Comparison of ENCODE assay signal across 31 cellular contexts in genomic region chr16:56833243-56833970, GRCh38. TPM values are rescaled to one million over a fixed set of nuclear protein-coding genes. Genes with fewer than 3 reads are reported as not detected.
A peak's percentile ranks its signal among the peaks of the same experiment; 100 is the strongest.
DNase-seq lines count a peak whose midpoint lies in the region; ATAC-seq, FAIRE-seq and TF ChIP-seq lines count a peak whose summit lies in the region.
"Had no signal": no experiment of that assay in that cellular context is flagged by ENCODE, and none has a peak within 500 bp of the region (broad histone marks: within the 10 kb centered on the region; RNA-seq: fewer than 3 reads in every experiment).

No MANE protein-coding gene starts in this region.

- H3K9me3 ChIP-seq in keratinocyte (ENCODE audit: control insufficient read depth, low read depth, low read length) = no peaks in the 10 kb centered on the region
- no peaks in the 10 kb centered on the region for H3K9me3 ChIP-seq in hepatocyte (ENCODE audit: low read depth)
- H3K9me3 ChIP-seq: A549, esophagus squamous epithelium, ovary, thoracic aorta, vagina had no signal

- TF ChIP-seq CTCF in WTC11 (IDR thresholded peaks at IDR 0.05) (no peak), keratinocyte (optimal IDR thresholded peaks at IDR 0.05 in 1 of 3, IDR thresholded peaks at IDR 0.05 in 1 of 3, conservative IDR thresholded peaks at IDR 0.05 in 1 of 3; ENCODE audit: extremely low read depth in 1 of 3, insufficient read depth in 2 of 3, low read length in 3 of 3) (no peak), hepatocyte (IDR thresholded peaks at IDR 0.05; ENCODE audit: poor library complexity) (no peak)

- H3K4me3 ChIP-seq in keratinocyte (ENCODE audit: control insufficient read depth in 2 of 3, extremely low read depth in 1 of 3, insufficient read depth in 2 of 3, low read depth in 1 of 3, low read length in 3 of 3) = no peak overlapping the region
- no peak overlapping the region for H3K4me3 ChIP-seq in hepatocyte
- H3K4me3 ChIP-seq: A549, esophagus squamous epithelium, K562, ovary, SK-N-MC, smooth muscle cell, thoracic aorta, vagina had no signal

- intact Hi-C loops in activated CD4-positive, alpha-beta memory T cell treated with anti-CD3 and anti-CD28 coated beads for 36 hours (cut with micrococcal nuclease) = no loop called here

- no peak overlapping the region for H3K9ac ChIP-seq in keratinocyte (ENCODE audit: control insufficient read depth, extremely low read depth, insufficient read depth, low read length)

- peaks cover 35 to 55% of the 10 kb centered on the region in 2 experiments for H3K36me3 ChIP-seq in keratinocyte (ENCODE audit: control insufficient read depth in 2 of 2, extremely low read depth in 1 of 2, insufficient read depth in 2 of 2, low read length in 2 of 2)
- no peaks in the 10 kb centered on the region for H3K36me3 ChIP-seq in hepatocyte (replicated peaks; ENCODE audit: insufficient read depth, low read depth)
- H3K36me3 ChIP-seq: ovary had no signal

- ATAC-seq in WTC11 (no peak), HG02759 (IDR thresholded peaks at IDR 0.05; ENCODE audit: unreplicated experiment) (no peak)
- ATAC-seq: A549; K562; stimulated activated naive B cell treated with anti-CD40 and anti-IgM and Interleukin-4, amounts not matched to agents 10 μg/mL and 1 μg/mL and 100 μg/mL, for 72 hours had no signal

- H3K27me3 Mint-ChIP-seq in activated CD4-positive, alpha-beta memory T cell treated with anti-CD3 and anti-CD28 coated beads for 36 hours = no peaks in the 10 kb centered on the region
- no peaks in the 10 kb centered on the region for H3K27me3 Mint-ChIP-seq in activated CD4-positive, alpha-beta memory T cell treated with anti-CD3 and anti-CD28 coated beads, Interleukin-2, amount 10 ng/mL, durations not matched to agents 7 days and 5 days
- no peaks in the 10 kb centered on the region for H3K27me3 Mint-ChIP-seq in WTC11 (ENCODE audit: low read depth)
- H3K27me3 Mint-ChIP-seq: brain; natural killer cell treated with Interleukin-12 subunit alpha and Interleukin-12 subunit beta and Interleukin-15 and Interleukin-18, amount 100 ng/mL, for 72 hours; stimulated activated naive B cell treated with anti-CD40 and anti-IgM and Interleukin-4, amounts not matched to agents 10 μg/mL and 1 μg/mL and 100 μg/mL, for 72 hours had no signal

- H3K4me2 ChIP-seq in keratinocyte (ENCODE audit: control insufficient read depth, extremely low read depth, insufficient read depth, low read depth, low read length) = peak overlapping the region; percentile 17
- H3K4me2 ChIP-seq in hepatocyte = no peak overlapping the region
- H3K4me2 ChIP-seq: A549, smooth muscle cell had no signal

- H3K4me1 Mint-ChIP-seq in activated CD4-positive, alpha-beta memory T cell treated with anti-CD3 and anti-CD28 coated beads for 36 hours (ENCODE audit: low read depth) = peaks cover 15% of the 10 kb centered on the region
- peaks cover 7% of the 10 kb centered on the region for H3K4me1 Mint-ChIP-seq in activated CD4-positive, alpha-beta memory T cell treated with anti-CD3 and anti-CD28 coated beads, Interleukin-2, amount 10 ng/mL, durations not matched to agents 7 days and 5 days
- no peaks in the 10 kb centered on the region for H3K4me1 Mint-ChIP-seq in WTC11
- H3K4me1 Mint-ChIP-seq: stimulated activated naive B cell treated with anti-CD40 and anti-IgM and Interleukin-4, amounts not matched to agents 10 μg/mL and 1 μg/mL and 100 μg/mL, for 72 hours had no signal

- POLR2A ChIA-PET in activated CD4-positive, alpha-beta memory T cell treated with anti-CD3 and anti-CD28 coated beads for 36 hours (lab: Charles Lee) = interaction anchor here (1.3 kb wide), 1 partner anchor 209 kb away, joined by 3 read pairs; no protein-coding TSS in a partner anchor
- POLR2A ChIA-PET in activated CD4-positive, alpha-beta memory T cell treated with anti-CD3 and anti-CD28 coated beads, Interleukin-2, amount 10 ng/mL, durations not matched to agents 7 days and 5 days (lab: Charles Lee) = no interaction called here
- POLR2A ChIA-PET in WTC11 (lab: Charles Lee) = no interaction called here

- H3K9me1 ChIP-seq in keratinocyte (ENCODE audit: control insufficient read depth, extremely low read depth, insufficient read depth, low read length) = no peaks in the 10 kb centered on the region

- 94% methylated on average over 9 of the region's 9 CpGs for WGBS in hepatocyte (ENCODE audit: low lambda C conversion rate, missing lambda C conversion rate)

- H3K27ac ChIP-seq in keratinocyte (ENCODE audit: control insufficient read depth, insufficient read depth, low read length) = peak overlapping the region; percentile 15
- H3K27ac ChIP-seq in hepatocyte = no peak overlapping the region
- H3K27ac ChIP-seq: A549, esophagus squamous epithelium, ovary, SK-N-MC, thoracic aorta, vagina had no signal

- H3K9me3 Mint-ChIP-seq in activated CD4-positive, alpha-beta memory T cell treated with anti-CD3 and anti-CD28 coated beads for 36 hours = no peaks in the 10 kb centered on the region
- H3K9me3 Mint-ChIP-seq in activated CD4-positive, alpha-beta memory T cell treated with anti-CD3 and anti-CD28 coated beads, Interleukin-2, amount 10 ng/mL, durations not matched to agents 7 days and 5 days = no peaks in the 10 kb centered on the region
- no peaks in the 10 kb centered on the region for H3K9me3 Mint-ChIP-seq in WTC11
- H3K9me3 Mint-ChIP-seq: activated T-cell treated with anti-CD3 and anti-CD28 coated beads, Interleukin-2, amount 50 U/mL, for 4 hours; brain; natural killer cell treated with Interleukin-12 subunit alpha and Interleukin-12 subunit beta and Interleukin-15 and Interleukin-18, amount 100 ng/mL, for 72 hours; stimulated activated naive B cell treated with anti-CD40 and anti-IgM and Interleukin-4, amounts not matched to agents 10 μg/mL and 1 μg/mL and 100 μg/mL, for 72 hours had no signal

- DNase-seq in activated CD4-positive, alpha-beta memory T cell treated with anti-CD3 and anti-CD28 coated beads for 36 hours = peak; percentile 31
- no peak for DNase-seq in activated CD4-positive, alpha-beta memory T cell treated with anti-CD3 and anti-CD28 coated beads, Interleukin-2, amount 10 ng/mL, durations not matched to agents 7 days and 5 days
- no peak for DNase-seq in GM12892 (ENCODE audit: insufficient read length)
- DNase-seq in WTC11 (ENCODE audit: low spot score) = no peak
- DNase-seq in keratinocyte (ENCODE audit: low read depth, low spot score) = no peak
- no peak for DNase-seq in hepatocyte (ENCODE audit: low spot score)
- no peak for DNase-seq in stimulated activated CD4-positive, alpha-beta T cell treated with anti-CD3 and anti-CD28 coated beads, Interleukin-15, amount 100 ng/mL, for 24 hours
- DNase-seq: activated T-cell treated with anti-CD3 and anti-CD28 coated beads, Interleukin-2, amount 50 U/mL, for 4 hours; DMS53; effector memory CD4-positive, alpha-beta T cell; esophagus squamous epithelium; GF-D8; islet precursor cell; NCI-H1694; NCI-H69; ovary; retina; RPMI8226; stimulated activated naive B cell treated with anti-CD40 and anti-IgM and Interleukin-4, amounts not matched to agents 10 μg/mL and 1 μg/mL and 100 μg/mL, for 72 hours had no signal

- peaks cover 56% of the 10 kb centered on the region for H3K36me3 Mint-ChIP-seq in activated CD4-positive, alpha-beta memory T cell treated with anti-CD3 and anti-CD28 coated beads for 36 hours
- peaks cover 39% of the 10 kb centered on the region for H3K36me3 Mint-ChIP-seq in activated CD4-positive, alpha-beta memory T cell treated with anti-CD3 and anti-CD28 coated beads, Interleukin-2, amount 10 ng/mL, durations not matched to agents 7 days and 5 days (ENCODE audit: low read depth)
- peaks cover 70% of the 10 kb centered on the region for H3K36me3 Mint-ChIP-seq in WTC11

- no peaks in the 10 kb centered on the region for H3K79me2 ChIP-seq in keratinocyte (ENCODE audit: control insufficient read depth, insufficient read depth, low read length)
- no peaks in the 10 kb centered on the region for H3K79me2 ChIP-seq in hepatocyte

- FAIRE-seq in GM12892 (lab: Jason Lieb, UNC) (peak; percentile 17), keratinocyte (lab: Jason Lieb, UNC) (peak; percentile 92)
- FAIRE-seq: A549, H1, K562 had no signal

- TF ChIP-seq POLR2A in GM12892 (IDR thresholded peaks at IDR 0.05; ENCODE audit: low read depth, low read length) = no peak

- H3K27ac Mint-ChIP-seq in activated CD4-positive, alpha-beta memory T cell treated with anti-CD3 and anti-CD28 coated beads for 36 hours = peak overlapping the region; percentile 54
- H3K27ac Mint-ChIP-seq in activated CD4-positive, alpha-beta memory T cell treated with anti-CD3 and anti-CD28 coated beads, Interleukin-2, amount 10 ng/mL, durations not matched to agents 7 days and 5 days = no peak overlapping the region
- peak overlapping the region; percentile 83 for H3K27ac Mint-ChIP-seq in WTC11
- H3K27ac Mint-ChIP-seq: natural killer cell treated with Interleukin-12 subunit alpha and Interleukin-12 subunit beta and Interleukin-15 and Interleukin-18, amount 100 ng/mL, for 72 hours; stimulated activated naive B cell treated with anti-CD40 and anti-IgM and Interleukin-4, amounts not matched to agents 10 μg/mL and 1 μg/mL and 100 μg/mL, for 72 hours had no signal

- H3K4me1 ChIP-seq in keratinocyte (ENCODE audit: control insufficient read depth, extremely low read depth, insufficient read depth, low read length) (peaks cover 12% of the 10 kb centered on the region), hepatocyte (ENCODE audit: insufficient read depth) (no peaks in the 10 kb centered on the region)
- H3K4me1 ChIP-seq: A549, esophagus squamous epithelium, vagina had no signal

- no peak overlapping the region for H3K4me3 Mint-ChIP-seq in activated CD4-positive, alpha-beta memory T cell treated with anti-CD3 and anti-CD28 coated beads for 36 hours
- no peak overlapping the region for H3K4me3 Mint-ChIP-seq in activated CD4-positive, alpha-beta memory T cell treated with anti-CD3 and anti-CD28 coated beads, Interleukin-2, amount 10 ng/mL, durations not matched to agents 7 days and 5 days
- H3K4me3 Mint-ChIP-seq in WTC11 = no peak overlapping the region
- H3K4me3 Mint-ChIP-seq: activated T-cell treated with anti-CD3 and anti-CD28 coated beads, Interleukin-2, amount 50 U/mL, for 4 hours; brain; natural killer cell treated with Interleukin-12 subunit alpha and Interleukin-12 subunit beta and Interleukin-15 and Interleukin-18, amount 100 ng/mL, for 72 hours; stimulated activated naive B cell treated with anti-CD40 and anti-IgM and Interleukin-4, amounts not matched to agents 10 μg/mL and 1 μg/mL and 100 μg/mL, for 72 hours had no signal

- H2AFZ ChIP-seq in keratinocyte (ENCODE audit: control insufficient read depth, low read length) (no peak overlapping the region), hepatocyte (no peak overlapping the region)

- CTCF ChIA-PET in activated CD4-positive, alpha-beta memory T cell treated with anti-CD3 and anti-CD28 coated beads for 36 hours (lab: Charles Lee) = interaction anchor here (0.6 to 2.1 kb wide), 3 partner anchors 9 to 131 kb away, joined by 3 to 7 read pairs (median 4); no protein-coding TSS in a partner anchor
- CTCF ChIA-PET in activated CD4-positive, alpha-beta memory T cell treated with anti-CD3 and anti-CD28 coated beads, Interleukin-2, amount 10 ng/mL, durations not matched to agents 7 days and 5 days (lab: Charles Lee) = no interaction called here
- CTCF ChIA-PET in WTC11 (lab: Charles Lee) = no interaction called here

- H3K9me2 ChIP-seq in hepatocyte (replicated peaks; ENCODE audit: insufficient read depth) = no peaks in the 10 kb centered on the region

- no peaks in the 10 kb centered on the region for H4K20me1 ChIP-seq in keratinocyte (ENCODE audit: control insufficient read depth, extremely low read depth, insufficient read depth, low read length)
- no peaks in the 10 kb centered on the region for H4K20me1 ChIP-seq in hepatocyte (ENCODE audit: insufficient read depth, poor library complexity, severe bottlenecking)

- H3K27me3 ChIP-seq in keratinocyte (ENCODE audit: control insufficient read depth, extremely low read depth, insufficient read depth, low read length) = no peaks in the 10 kb centered on the region
- no peaks in the 10 kb centered on the region for H3K27me3 ChIP-seq in hepatocyte
- H3K27me3 ChIP-seq: esophagus squamous epithelium, ovary, vagina had no signal

- dilution Hi-C loops in keratinocyte (cut with MboI; ENCODE audit: extremely low pct_ligation_motif_present, low sequenced_read_pairs) = no loop called here

RNA-seq across cellular contexts. Expression of gene SLC12A3, which starts 31.6 kb away (rescaled TPM):
- not detected for total RNA-seq in activated CD4-positive, alpha-beta memory T cell treated with anti-CD3 and anti-CD28 coated beads for 36 hours
- total RNA-seq in activated CD4-positive, alpha-beta memory T cell treated with anti-CD3 and anti-CD28 coated beads, Interleukin-2, amount 10 ng/mL, durations not matched to agents 7 days and 5 days = not detected
- polyA plus RNA-seq in GM12892 (2012; ENCODE audit: missing spikeins) = 1.8 TPM
- 0.05 to 0.09 TPM in 2 of 3 replicates, not detected in the other for total RNA-seq in WTC11 (2021)
- 0.01 TPM in 1 of 3 replicates, not detected in the others for polyA plus RNA-seq in keratinocyte
- polyA plus RNA-seq in keratinocyte (2011; ENCODE audit: low read depth) = not detected
- polyA plus RNA-seq in keratinocyte (2011; cell fraction: cytosol; rRNA removed) = 0.13 TPM in 1 of 2 replicates, not detected in the other
- polyA plus RNA-seq in keratinocyte (2011; cell fraction: nucleus; rRNA removed) = not detected in 2 replicates
- polyA plus RNA-seq in keratinocyte (2012; ENCODE audit: low replicate concordance) = not detected in 2 replicates
- polyA minus RNA-seq in keratinocyte = 0.07 to 0.49 TPM in 2 of 3 replicates, not detected in the other
- 1.7 TPM for polyA minus RNA-seq in keratinocyte (2011; cell fraction: cytosol; rRNA and poly(A)+ RNA removed)
- polyA minus RNA-seq in keratinocyte (2011; cell fraction: nucleus; rRNA and poly(A)+ RNA removed) = 0.21 and 0.31 TPM in 2 replicates
- not detected in 2 replicates for total RNA-seq in hepatocyte
- polyA plus RNA-seq in hepatocyte = not detected in 2 replicates
- total RNA-seq: activated T-cell treated with anti-CD3 and anti-CD28 coated beads, Interleukin-2, amount 50 U/mL, for 4 hours; esophagus squamous epithelium; H1; HT-29; K562; lower leg skin; natural killer cell treated with Interleukin-12 subunit alpha and Interleukin-12 subunit beta and Interleukin-15 and Interleukin-18, amount 100 ng/mL, for 72 hours; smooth muscle cell; thoracic aorta; vagina had no signal
- polyA plus RNA-seq: H1, K562, smooth muscle cell had no signal
